ENCODE assay signal across 15 cellular contexts in the genomic region with DNA sequence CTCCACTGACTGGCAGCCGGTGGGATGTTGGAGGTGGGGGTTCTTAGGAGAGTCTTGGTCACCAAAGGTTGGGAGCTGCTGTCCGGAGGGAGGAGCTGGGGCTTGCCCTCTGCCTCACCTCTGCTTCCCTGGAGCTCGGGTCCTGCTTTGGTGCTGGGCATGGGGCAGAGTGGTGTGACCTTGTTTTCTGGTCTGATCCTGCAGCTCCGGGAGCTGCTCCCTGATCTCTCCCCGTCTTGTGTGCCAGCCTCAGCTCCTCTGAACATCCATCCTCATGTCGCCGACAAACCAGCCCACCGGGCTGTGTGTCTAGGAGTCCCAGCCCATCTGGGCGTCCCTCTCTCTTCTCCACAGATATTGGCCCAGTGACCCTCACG. TPM values are rescaled to one million over a fixed set of nuclear protein-coding genes. Genes with fewer than 3 reads are reported as not detected.
A peak's percentile ranks its signal among the peaks of the same experiment; 100 is the strongest.
DNase-seq lines count a peak whose midpoint lies in the region; ATAC-seq, FAIRE-seq and TF ChIP-seq lines count a peak whose summit lies in the region.
"Had no signal": no experiment of that assay in that cellular context is flagged by ENCODE, and none has a peak within 500 bp of the region (broad histone marks: within the 10 kb centered on the region; RNA-seq: fewer than 3 reads in every experiment).

No MANE protein-coding gene starts in this region.

- no peaks in the 10 kb centered on the region for H3K9me3 ChIP-seq in kidney (ENCODE audit: control insufficient read depth in 1 of 2, low read length in 2 of 2)
- H3K9me3 ChIP-seq in osteoblast (ENCODE audit: low read depth, low read length), result no peaks in the 10 kb centered on the region
- no peaks in the 10 kb centered on the region for H3K9me3 ChIP-seq in sigmoid colon
- no peaks in the 10 kb centered on the region for H3K9me3 ChIP-seq in uterus
- H3K9me3 ChIP-seq in HAP-1, result no peaks in the 10 kb centered on the region
- H3K9me3 ChIP-seq: A549, BE2C had no signal

- H3K4me2 ChIP-seq in osteoblast (ENCODE audit: insufficient read depth, low read length), result no peak overlapping the region
- H3K4me2 ChIP-seq: A549, GM23338 had no signal

- WGBS in sigmoid colon, 2 donors, result 68 to 72% methylated on average over 10 of the region's 10 CpGs

- no peak overlapping the region for H2AFZ ChIP-seq in osteoblast (ENCODE audit: low read length)
- H2AFZ ChIP-seq: GM23338 had no signal

- no peak overlapping the region for H3K4me3 ChIP-seq in kidney (ENCODE audit: low read length in 2 of 2)
- no peak overlapping the region for H3K4me3 ChIP-seq in osteoblast (ENCODE audit: insufficient read depth, low read length)
- no peak overlapping the region for H3K4me3 ChIP-seq in sigmoid colon
- H3K4me3 ChIP-seq in uterus, result no peak overlapping the region
- H3K4me3 ChIP-seq in HAP-1, result no peak overlapping the region
- H3K4me3 ChIP-seq: A549, GM12878, GM23338 had no signal

- no peaks in the 10 kb centered on the region for H3K79me2 ChIP-seq in osteoblast (ENCODE audit: insufficient read depth, low read length)

- peak; percentile 43 for DNase-seq in kidney
- peak; percentile 22 for DNase-seq in osteoblast (ENCODE audit: insufficient read length, low spot score, missing footprints)
- peak; percentile 64 for DNase-seq in sigmoid colon
- DNase-seq in uterus, result no peak
- DNase-seq in HAP-1 (ENCODE audit: low spot score in 2 of 2), result no peak
- DNase-seq in stimulated activated CD4-positive, alpha-beta T cell treated with anti-CD3 and anti-CD28 coated beads, Interleukin-4, amount 100 ng/mL, for 1 hour, result no peak
- DNase-seq: CD4-positive, alpha-beta memory T cell; DMS79; H7 had no signal

- TF ChIP-seq EP300 in sigmoid colon (IDR thresholded peaks at IDR 0.05), result no peak

- no peak for TF ChIP-seq CTCF in kidney (IDR thresholded peaks at IDR 0.05; ENCODE audit: borderline replicate concordance, extremely low read depth, insufficient read depth)
- TF ChIP-seq CTCF in osteoblast (IDR thresholded peaks at IDR 0.05; ENCODE audit: extremely low read depth, low read depth, low read length), result no peak
- TF ChIP-seq CTCF in sigmoid colon (IDR thresholded peaks at IDR 0.05), result no peak
- no peak for TF ChIP-seq CTCF in uterus (IDR thresholded peaks at IDR 0.05)

- H3K36me3 ChIP-seq in kidney (ENCODE audit: control insufficient read depth in 1 of 2, insufficient read depth in 2 of 2, low read length in 2 of 2) (no peaks in the 10 kb centered on the region), osteoblast (ENCODE audit: insufficient read depth, low read length) (no peaks in the 10 kb centered on the region), sigmoid colon (peaks cover 0 to 14% (median 3%) of the 10 kb centered on the region in 4 donors), uterus (no peaks in the 10 kb centered on the region), HAP-1 (replicated peaks) (no peaks in the 10 kb centered on the region)
- H3K36me3 ChIP-seq: BE2C had no signal

- no peak overlapping the region for H3K27ac ChIP-seq in kidney (ENCODE audit: low read depth in 2 of 2, low read length in 2 of 2)
- no peak overlapping the region for H3K27ac ChIP-seq in osteoblast (ENCODE audit: low read depth, low read length)
- H3K27ac ChIP-seq in sigmoid colon, result peak overlapping the region in 3 of 4 donors; percentile 83 to 95 (median 91)
- peak overlapping the region; percentile 66 to 91 for H3K27ac ChIP-seq in uterus
- H3K27ac ChIP-seq: A549, C4-2B had no signal

- ATAC-seq in GM18498 (IDR thresholded peaks at IDR 0.05; ENCODE audit: unreplicated experiment), result no peak
- ATAC-seq: A549, GM12878, GM23338 had no signal

- no peak for FAIRE-seq in kidney (lab: Jason Lieb, UNC)
- FAIRE-seq: A549, GM12878 had no signal

- H4K20me1 ChIP-seq in osteoblast (ENCODE audit: insufficient read depth, low read length), result no peaks in the 10 kb centered on the region

- H3K4me1 ChIP-seq in kidney (ENCODE audit: control insufficient read depth in 1 of 2, insufficient read depth in 1 of 2, low read depth in 1 of 2, low read length in 2 of 2), result peaks cover 0 to 2% of the 10 kb centered on the region in 2 donors
- H3K4me1 ChIP-seq in osteoblast (ENCODE audit: insufficient read depth, low read length), result no peaks in the 10 kb centered on the region
- peaks cover 0 to 88% (median 77%) of the 10 kb centered on the region in 4 donors for H3K4me1 ChIP-seq in sigmoid colon
- H3K4me1 ChIP-seq in uterus, result peaks cover 4 to 7% of the 10 kb centered on the region in 2 donors
- H3K4me1 ChIP-seq in HAP-1, result no peaks in the 10 kb centered on the region
- H3K4me1 ChIP-seq: A549 had no signal

- intact Hi-C loops in kidney (cut with DNase I) (no loop called here), sigmoid colon (cut with DNase I) (loop anchor here (2.0 kb wide), 1 partner anchor 13 kb away; no protein-coding TSS in a partner anchor), uterus (cut with DNase I; ENCODE audit: low total_unique reads) (no loop called here)

- H3K9ac ChIP-seq in kidney (ENCODE audit: low read length in 2 of 2), result no peak overlapping the region

- TF ChIP-seq POLR2A in sigmoid colon (IDR thresholded peaks at IDR 0.05), result no peak
- no peak for TF ChIP-seq POLR2A in uterus (IDR thresholded peaks at IDR 0.05)

- in situ Hi-C loops in HAP-1 (cut with MboI; ENCODE audit: low sequenced_read_pairs), result no loop called here

- H3K27me3 ChIP-seq in osteoblast (ENCODE audit: insufficient read depth, low read length) (peaks cover 31% of the 10 kb centered on the region), sigmoid colon (no peaks in the 10 kb centered on the region), uterus (no peaks in the 10 kb centered on the region), HAP-1 (ENCODE audit: low read depth) (peaks cover 10% of the 10 kb centered on the region)
- H3K27me3 ChIP-seq: BE2C had no signal

RNA-seq across cellular contexts. Expression of a gene that starts 18.7 kb away (rescaled TPM):
- total RNA-seq in kidney (8.6 TPM), osteoblast (under 0.01 TPM in 2 replicates), sigmoid colon (100 to 1,000 TPM in 1 of 4 donors, 10 to 100 TPM in 2, 1 to 10 TPM in 1; 8.2 to 106 (median 35.7) TPM), uterus (10 to 100 TPM in 3 of 4 donors, 1 to 10 TPM in 1; 1.8 to 46.7 (median 24.4) TPM)
- polyA plus RNA-seq in kidney (ENCODE audit: insufficient read depth, low read depth, low replicate concordance) (0.99 TPM), sigmoid colon (10 to 100 TPM in 1 of 3 donors, 1 to 10 TPM in 2; 3.6 to 44.0 (median 6.0) TPM)
- total RNA-seq: CD4-positive, alpha-beta memory T cell; GM12878 had no signal
- polyA plus RNA-seq: CD4-positive, alpha-beta memory T cell had no signal

Comparison
In these comparisons a context has a peak if more than half of its experiments do, and no peak if none do; other contexts are left out.
1. DNase-seq: peak in kidney (single experiment), osteoblast (single experiment) and sigmoid colon (single experiment); none in uterus (0 of 2), HAP-1 (0 of 2) and stimulated activated CD4-positive, alpha-beta T cell treated with anti-CD3 and anti-CD28 coated beads, Interleukin-4, amount 100 ng/mL, for 1 hour (single experiment).
2. H3K27ac ChIP-seq: peak in sigmoid colon (3 of 4) and uterus (2 of 2); none in kidney (0 of 2) and osteoblast (single experiment).